Comparison of ENCODE assay signal across 22 cellular contexts in genomic region chr11:8105133-8105532, GRCh38.
"Had no signal": no experiment of that assay in that cellular context is flagged by ENCODE, and none has a peak within 500 bp of the region (broad histone marks: within the 10 kb centered on the region; RNA-seq: fewer than 3 reads in every experiment).

No MANE protein-coding gene starts in this region.

- H3K4me3 Mint-ChIP-seq: effector memory CD8-positive, alpha-beta T cell; endodermal cell; mesothelial cell of epicardium; naive B cell had no signal

- H3K27ac Mint-ChIP-seq: effector memory CD8-positive, alpha-beta T cell; endodermal cell; mesothelial cell of epicardium had no signal

- H3K36me3 ChIP-seq: gastrocnemius medialis had no signal

- H3K27ac ChIP-seq: epithelial cell of prostate, gastrocnemius medialis, heart right ventricle, left lung, lower lobe of right lung had no signal

- H3K9me3 Mint-ChIP-seq: effector memory CD8-positive, alpha-beta T cell; endodermal cell; mesothelial cell of epicardium; naive B cell had no signal

- H3K4me1 ChIP-seq: left lung, lower lobe of right lung had no signal

- H3K4me1 Mint-ChIP-seq: mesothelial cell of epicardium, naive B cell had no signal

- ATAC-seq: effector memory CD8-positive, alpha-beta T cell; esophagus mucosa; gastrocnemius medialis; left lung; lower lobe of right lung; mucosa of descending colon had no signal

- DNase-seq: cerebellar nuclear complex; dermis blood vessel endothelial cell; effector CD8-positive, alpha-beta T cell; effector memory CD8-positive, alpha-beta T cell; endodermal cell; erythroblast; foreskin fibroblast; foreskin melanocyte; gastrocnemius medialis; glutamatergic neuron; heart right ventricle; hippocampal formation; left cardiac atrium; left lung; left ventricle myocardium superior; lower lobe of right lung; mesenchymal stem cell; mucosa of descending colon; naive B cell had no signal

- H3K9me3 ChIP-seq: gastrocnemius medialis, heart right ventricle, left lung, lower lobe of right lung, mucosa of descending colon had no signal

- H3K27me3 ChIP-seq: gastrocnemius medialis, heart right ventricle, left lung had no signal

- H3K4me3 ChIP-seq: gastrocnemius medialis, heart right ventricle, left lung, lower lobe of right lung, mucosa of descending colon had no signal

- H3K27me3 Mint-ChIP-seq: naive B cell had no signal
